8 cellular contexts compared by ENCODE assay signal in the genomic region with DNA sequence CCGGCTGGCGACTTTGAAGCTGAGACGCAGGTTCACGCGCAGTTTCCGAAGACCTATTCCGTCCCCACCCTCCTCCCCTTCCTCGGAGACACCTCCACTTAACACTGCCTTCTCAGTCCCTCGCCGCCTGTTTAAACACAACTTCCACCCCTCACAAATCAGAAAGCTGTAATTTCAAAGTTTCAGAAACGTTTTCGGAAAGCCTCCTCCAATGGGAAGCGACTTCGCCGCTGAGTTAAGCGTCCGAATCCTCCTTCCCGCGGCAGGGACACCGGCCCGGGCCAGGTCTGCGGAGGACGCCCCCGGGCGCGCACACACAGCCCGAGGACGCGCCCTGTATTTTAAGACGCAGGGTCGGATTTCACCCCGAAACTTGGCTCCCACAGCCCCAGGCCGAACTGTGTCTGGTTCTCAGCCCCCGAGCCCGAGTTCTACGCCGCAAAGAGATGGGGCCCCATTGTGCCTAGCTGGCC. TPM values are rescaled to one million over a fixed set of nuclear protein-coding genes. Genes with fewer than 3 reads are reported as not detected.
DNase-seq lines count a peak whose midpoint lies in the region; ATAC-seq, FAIRE-seq and TF ChIP-seq lines count a peak whose summit lies in the region.

No MANE protein-coding gene starts in this region.

- TF ChIP-seq CTCF in Panc1 (IDR thresholded peaks at IDR 0.05) (no peak), mesothelial cell of epicardium (IDR thresholded peaks at IDR 0.05; ENCODE audit: unreplicated experiment) (no peak)

- CTCF ChIA-PET in Panc1 (lab: Charles Lee): no interaction called here

- peaks cover 53% of the 10 kb centered on the region for H3K27me3 Mint-ChIP-seq in activated CD4-positive, alpha-beta T cell treated with anti-CD3 and anti-CD28 coated beads, Interleukin-2, amount 10 ng/mL, durations not matched to agents 24 days and 14 days
- peaks cover 61% of the 10 kb centered on the region for H3K27me3 Mint-ChIP-seq in dendritic cell treated with granulocyte-macrophage colony-stimulating factor and Interleukin-4, amounts not matched to agents 40 ng/mL and 50 ng/mL, for 4 days
- peaks cover 14% of the 10 kb centered on the region for H3K27me3 Mint-ChIP-seq in mesothelial cell of epicardium (ENCODE audit: low read depth)
- H3K27me3 Mint-ChIP-seq in stimulated activated naive CD8-positive, alpha-beta T cell treated with anti-CD3 and anti-CD28 coated beads, Interleukin-15, amount 100 ng/mL, for 72 hours: peaks cover 19% of the 10 kb centered on the region

- H3K4me3 Mint-ChIP-seq in activated CD4-positive, alpha-beta T cell treated with anti-CD3 and anti-CD28 coated beads, Interleukin-2, amount 10 ng/mL, durations not matched to agents 24 days and 14 days: peak overlapping the region; percentile 84
- H3K4me3 Mint-ChIP-seq in dendritic cell treated with granulocyte-macrophage colony-stimulating factor and Interleukin-4, amounts not matched to agents 40 ng/mL and 50 ng/mL, for 4 days: peak overlapping the region; percentile 73
- peak overlapping the region; percentile 82 for H3K4me3 Mint-ChIP-seq in mesothelial cell of epicardium
- peak overlapping the region; percentile 92 for H3K4me3 Mint-ChIP-seq in stimulated activated naive CD8-positive, alpha-beta T cell treated with anti-CD3 and anti-CD28 coated beads, Interleukin-15, amount 100 ng/mL, for 72 hours

- no peaks in the 10 kb centered on the region for H3K9me3 ChIP-seq in Panc1 (ENCODE audit: control insufficient read depth, insufficient read depth, low read depth, low read length)

- no peaks in the 10 kb centered on the region for H3K4me1 ChIP-seq in Panc1 (ENCODE audit: control insufficient read depth, insufficient read depth, low read length)

- no peaks in the 10 kb centered on the region for H3K36me3 ChIP-seq in Panc1 (ENCODE audit: control insufficient read depth, insufficient read depth, low read length)

- ATAC-seq in Panc1: peak; percentile 52; the same call in 1 of the 2 replicates
- peak; percentile 77 for ATAC-seq in stimulated activated naive CD8-positive, alpha-beta T cell treated with anti-CD3 and anti-CD28 coated beads, Interleukin-15, amount 100 ng/mL, for 72 hours

- in situ Hi-C loops in Panc1 (cut with HindIII; ENCODE audit: low pct_unique_long_range_greater_than_20kb, low sequenced_read_pairs): no loop called here

- POLR2A ChIA-PET in Panc1 (lab: Charles Lee): no interaction called here

- no peak overlapping the region for H3K27ac ChIP-seq in Panc1 (ENCODE audit: low read length)

- no peak overlapping the region for H3K27ac Mint-ChIP-seq in activated CD4-positive, alpha-beta T cell treated with anti-CD3 and anti-CD28 coated beads, Interleukin-2, amount 10 ng/mL, durations not matched to agents 24 days and 14 days
- no peak overlapping the region for H3K27ac Mint-ChIP-seq in dendritic cell treated with granulocyte-macrophage colony-stimulating factor and Interleukin-4, amounts not matched to agents 40 ng/mL and 50 ng/mL, for 4 days
- peak overlapping the region; percentile 93 for H3K27ac Mint-ChIP-seq in mesothelial cell of epicardium
- peak overlapping the region; percentile 87 to 94 for H3K27ac Mint-ChIP-seq in stimulated activated naive CD8-positive, alpha-beta T cell treated with anti-CD3 and anti-CD28 coated beads, Interleukin-15, amount 100 ng/mL, for 72 hours

- peak overlapping the region; percentile 27 to 40 for H3K4me3 ChIP-seq in Panc1 (ENCODE audit: low read depth in 2 of 2, low read length in 2 of 2)

- intact Hi-C loops in activated CD4-positive, alpha-beta T cell treated with anti-CD3 and anti-CD28 coated beads, Interleukin-2, amount 10 ng/mL, durations not matched to agents 24 days and 14 days (cut with micrococcal nuclease): no loop called here
- intact Hi-C loops in Panc1 (cut with micrococcal nuclease; ENCODE audit: unreplicated experiment): no loop called here
- intact Hi-C loops in dendritic cell treated with granulocyte-macrophage colony-stimulating factor and Interleukin-4, amounts not matched to agents 40 ng/mL and 50 ng/mL, for 4 days (cut with micrococcal nuclease): no loop called here

- DNase-seq in activated CD4-positive, alpha-beta T cell treated with anti-CD3 and anti-CD28 coated beads, Interleukin-2, amount 10 ng/mL, durations not matched to agents 24 days and 14 days: peak; percentile 72
- no peak for DNase-seq in activated CD4-positive, alpha-beta T cell treated with anti-CD3 and anti-CD28 coated beads, Interleukin-2, amount 50 U/mL, for 1 hour
- DNase-seq in Panc1 (ENCODE audit: low read depth, low spot score) (no peak), mesothelial cell of epicardium (ENCODE audit: low spot score in 2 of 2, unreplicated experiment in 2 of 2) (peak; percentile 21 to 61), RCC 7860 (ENCODE audit: low spot score) (no peak), NCI-H446 treated with DMSO at 0.1 percent for 48 hours (lab: John Stamatoyannopoulos, UW) (no peak)
- DNase-seq in stimulated activated naive CD8-positive, alpha-beta T cell treated with anti-CD3 and anti-CD28 coated beads, Interleukin-15, amount 100 ng/mL, for 72 hours: peak; percentile 68 to 73

- H3K27me3 ChIP-seq in Panc1 (ENCODE audit: control insufficient read depth, insufficient read depth, low read length): peaks cover 20% of the 10 kb centered on the region

- BruUV-seq in Panc1 (replicated peaks; lab: Mats Ljungman, UMichigan): no TSS peak

- H3K36me3 Mint-ChIP-seq in activated CD4-positive, alpha-beta T cell treated with anti-CD3 and anti-CD28 coated beads, Interleukin-2, amount 10 ng/mL, durations not matched to agents 24 days and 14 days (ENCODE audit: low read depth): no peaks in the 10 kb centered on the region
- H3K36me3 Mint-ChIP-seq in dendritic cell treated with granulocyte-macrophage colony-stimulating factor and Interleukin-4, amounts not matched to agents 40 ng/mL and 50 ng/mL, for 4 days (ENCODE audit: low read depth): no peaks in the 10 kb centered on the region
- H3K36me3 Mint-ChIP-seq in mesothelial cell of epicardium: no peaks in the 10 kb centered on the region

- H3K4me1 Mint-ChIP-seq in activated CD4-positive, alpha-beta T cell treated with anti-CD3 and anti-CD28 coated beads, Interleukin-2, amount 10 ng/mL, durations not matched to agents 24 days and 14 days: peaks cover 6% of the 10 kb centered on the region
- H3K4me1 Mint-ChIP-seq in dendritic cell treated with granulocyte-macrophage colony-stimulating factor and Interleukin-4, amounts not matched to agents 40 ng/mL and 50 ng/mL, for 4 days (ENCODE audit: low read depth): peaks cover 26% of the 10 kb centered on the region
- peaks cover 32% of the 10 kb centered on the region for H3K4me1 Mint-ChIP-seq in mesothelial cell of epicardium
- peaks cover 22% of the 10 kb centered on the region for H3K4me1 Mint-ChIP-seq in stimulated activated naive CD8-positive, alpha-beta T cell treated with anti-CD3 and anti-CD28 coated beads, Interleukin-15, amount 100 ng/mL, for 72 hours

- no peaks in the 10 kb centered on the region for H3K9me3 Mint-ChIP-seq in activated CD4-positive, alpha-beta T cell treated with anti-CD3 and anti-CD28 coated beads, Interleukin-2, amount 10 ng/mL, durations not matched to agents 24 days and 14 days
- peaks cover 18% of the 10 kb centered on the region for H3K9me3 Mint-ChIP-seq in dendritic cell treated with granulocyte-macrophage colony-stimulating factor and Interleukin-4, amounts not matched to agents 40 ng/mL and 50 ng/mL, for 4 days
- H3K9me3 Mint-ChIP-seq in mesothelial cell of epicardium: peaks cover 4% of the 10 kb centered on the region
- peaks cover 0 to 6% of the 10 kb centered on the region in 2 donors for H3K9me3 Mint-ChIP-seq in stimulated activated naive CD8-positive, alpha-beta T cell treated with anti-CD3 and anti-CD28 coated beads, Interleukin-15, amount 100 ng/mL, for 72 hours

- no peak for FAIRE-seq in RCC 7860 (lab: Jason Lieb, UNC)

RNA-seq across cellular contexts. Expression of gene LRRN1, which starts 0.6 kb away (rescaled TPM):
- 0.05 TPM in 1 of 2 replicates, not detected in the other for total RNA-seq in activated CD4-positive, alpha-beta T cell treated with anti-CD3 and anti-CD28 coated beads, Interleukin-2, amount 10 ng/mL, durations not matched to agents 24 days and 14 days
- total RNA-seq in Panc1 (2021; ENCODE audit: unreplicated experiment) (0.13 TPM), mesothelial cell of epicardium (59.1 to 63.8 TPM (median 60.2 TPM) in 3 replicates)
- not detected for polyA plus RNA-seq in Panc1 (2012; ENCODE audit: insufficient read length)

Comparison
In these comparisons a context has a peak if more than half of its experiments do, and no peak if none do; other contexts are left out.
1. DNase-seq: peak in activated CD4-positive, alpha-beta T cell treated with anti-CD3 and anti-CD28 coated beads, Interleukin-2, amount 10 ng/mL, durations not matched to agents 24 days and 14 days (single experiment), mesothelial cell of epicardium (2 of 2) and stimulated activated naive CD8-positive, alpha-beta T cell treated with anti-CD3 and anti-CD28 coated beads, Interleukin-15, amount 100 ng/mL, for 72 hours (2 of 2); none in activated CD4-positive, alpha-beta T cell treated with anti-CD3 and anti-CD28 coated beads, Interleukin-2, amount 50 U/mL, for 1 hour (single experiment), Panc1 (single experiment), RCC 7860 (single experiment) and NCI-H446 treated with DMSO at 0.1 percent for 48 hours (single experiment).
2. H3K27ac Mint-ChIP-seq: peak in mesothelial cell of epicardium (single experiment) and stimulated activated naive CD8-positive, alpha-beta T cell treated with anti-CD3 and anti-CD28 coated beads, Interleukin-15, amount 100 ng/mL, for 72 hours (2 of 2); none in activated CD4-positive, alpha-beta T cell treated with anti-CD3 and anti-CD28 coated beads, Interleukin-2, amount 10 ng/mL, durations not matched to agents 24 days and 14 days (single experiment) and dendritic cell treated with granulocyte-macrophage colony-stimulating factor and Interleukin-4, amounts not matched to agents 40 ng/mL and 50 ng/mL, for 4 days (single experiment).
3. RNA of gene LRRN1, which starts 0.6 kb away (total RNA-seq): 59.1 to 63.8 TPM in mesothelial cell of epicardium; 0.13 TPM in Panc1 (single experiment) and 0.05 TPM in activated CD4-positive, alpha-beta T cell treated with anti-CD3 and anti-CD28 coated beads, Interleukin-2, amount 10 ng/mL, durations not matched to agents 24 days and 14 days; every median in the first group is over 10 times any median in the second.
4. Peak in every context shown above with its lines, with median percentiles within 50 percentile points of each other: H3K4me3 Mint-ChIP-seq.